8 cellular contexts compared by ENCODE assay signal in genomic region chr10:46106410-46107255, GRCh38.
DNase-seq lines count a peak whose midpoint lies in the region; ATAC-seq and TF ChIP-seq lines count a peak whose summit lies in the region.

No MANE protein-coding gene starts in this region.

- peak overlapping the region in 4 of 5 donors; percentile 46 to 71 (median 50) for H3K9ac ChIP-seq in subcutaneous abdominal adipose tissue (ENCODE audit: low read length in 5 of 5)

- DNase-seq in stimulated activated CD4-positive, alpha-beta T cell treated with anti-CD3 and anti-CD28 coated beads, Interleukin-15, amount 100 ng/mL, for 24 hours, result peak; percentile 70
- no peak for DNase-seq in stimulated activated CD4-positive, alpha-beta T cell treated with anti-CD3 and anti-CD28 coated beads, Interleukin-12 subunit alpha, Interleukin-12 subunit beta, amount 100 ng/mL, for 4 hours
- DNase-seq in NCI-H146 treated with DMSO at 0.1 percent for 48 hours (lab: John Stamatoyannopoulos, UW; ENCODE audit: unreplicated experiment) (peak; percentile 16), epithelial cell of proximal tubule (ENCODE audit: low read depth) (no peak), midbrain (lab: John Stamatoyannopoulos, UW) (peak; percentile 54)
- DNase-seq in activated CD8-positive, alpha-beta memory T cell treated with anti-CD3 and anti-CD28 coated beads for 24 hours, result peak; percentile 84

- H3K27ac ChIP-seq in subcutaneous abdominal adipose tissue (ENCODE audit: low read depth, low read length), result no peak overlapping the region

- H3K4me1 ChIP-seq in subcutaneous abdominal adipose tissue (ENCODE audit: control insufficient read depth in 5 of 5, insufficient read depth in 5 of 5, low read length in 5 of 5), result peaks cover 3 to 17% (median 13%) of the 10 kb centered on the region in 5 donors

- ATAC-seq in HG02840 (IDR thresholded peaks at IDR 0.05; ENCODE audit: low FRiP score, unreplicated experiment), result peak; percentile 88

- H3K9me3 ChIP-seq in subcutaneous abdominal adipose tissue (ENCODE audit: control insufficient read depth in 5 of 5, low read length in 5 of 5), result no peaks in the 10 kb centered on the region

- H3K4me3 ChIP-seq in epithelial cell of proximal tubule (ENCODE audit: low read depth, low read length) (peak overlapping the region; percentile 46), subcutaneous abdominal adipose tissue (ENCODE audit: low read depth in 1 of 5, low read length in 5 of 5) (peak overlapping the region; percentile 63 to 83 (median 72))

- TF ChIP-seq CTCF in epithelial cell of proximal tubule (conservative IDR thresholded peaks at IDR 0.05; ENCODE audit: low read depth, low read length), result no peak

- H3K27me3 ChIP-seq in subcutaneous abdominal adipose tissue (ENCODE audit: control insufficient read depth in 5 of 5, insufficient read depth in 4 of 5, low read length in 5 of 5), result peaks cover 0 to 3% (median 0%) of the 10 kb centered on the region in 5 donors

- H3K36me3 ChIP-seq in subcutaneous abdominal adipose tissue (ENCODE audit: control insufficient read depth in 5 of 5, insufficient read depth in 5 of 5, low read length in 5 of 5), result no peaks in the 10 kb centered on the region

Comparison
In these comparisons a context has a peak if more than half of its experiments do, and no peak if none do; other contexts are left out.
1. DNase-seq: peak in stimulated activated CD4-positive, alpha-beta T cell treated with anti-CD3 and anti-CD28 coated beads, Interleukin-15, amount 100 ng/mL, for 24 hours (single experiment), NCI-H146 treated with DMSO at 0.1 percent for 48 hours (single experiment), activated CD8-positive, alpha-beta memory T cell treated with anti-CD3 and anti-CD28 coated beads for 24 hours (single experiment) and midbrain (single experiment); none in stimulated activated CD4-positive, alpha-beta T cell treated with anti-CD3 and anti-CD28 coated beads, Interleukin-12 subunit alpha, Interleukin-12 subunit beta, amount 100 ng/mL, for 4 hours (single experiment) and epithelial cell of proximal tubule (single experiment).